Comparison of ENCODE assay signal across 28 cellular contexts in genomic region chr10:50541317-50541716, GRCh38.
DNase-seq lines count a peak whose midpoint lies in the region; ATAC-seq, FAIRE-seq and TF ChIP-seq lines count a peak whose summit lies in the region.
"Had no signal": no experiment of that assay in that cellular context is flagged by ENCODE, and none has a peak within 500 bp of the region (broad histone marks: within the 10 kb centered on the region; RNA-seq: fewer than 3 reads in every experiment).

No MANE protein-coding gene starts in this region.

- no peaks in the 10 kb centered on the region for H3K9me3 Mint-ChIP-seq in activated CD4-positive, alpha-beta T cell treated with anti-CD3 and anti-CD28 coated beads for 36 hours (ENCODE audit: low read depth)
- no peaks in the 10 kb centered on the region for H3K9me3 Mint-ChIP-seq in stimulated activated naive CD8-positive, alpha-beta T cell treated with anti-CD3 and anti-CD28 coated beads, Interleukin-15, amount 100 ng/mL, for 72 hours
- H3K9me3 Mint-ChIP-seq: immature natural killer cell; nephron; T-helper 2 cell treated with Interferon-gamma antibody and Interleukin-4, amounts not matched to agents 5 μg/mL and 100 μg/mL, for 36 hours had no signal

- no peak for ATAC-seq in activated CD4-positive, alpha-beta T cell treated with anti-CD3 and anti-CD28 coated beads for 36 hours
- ATAC-seq in GM12878 = peak; percentile 6; the same call in 1 of the 3 replicates
- ATAC-seq in stimulated activated naive CD8-positive, alpha-beta T cell treated with anti-CD3 and anti-CD28 coated beads, Interleukin-15, amount 100 ng/mL, for 72 hours = no peak
- ATAC-seq: left colon had no signal

- peaks cover 51% of the 10 kb centered on the region for H3K4me1 ChIP-seq in GM12878 (ENCODE audit: control insufficient read depth, insufficient read depth, low read length)

- H3K4me3 Mint-ChIP-seq in activated CD4-positive, alpha-beta T cell treated with anti-CD3 and anti-CD28 coated beads for 36 hours = no peak overlapping the region
- peak overlapping the region; percentile 67 to 78 for H3K4me3 Mint-ChIP-seq in stimulated activated naive CD8-positive, alpha-beta T cell treated with anti-CD3 and anti-CD28 coated beads, Interleukin-15, amount 100 ng/mL, for 72 hours
- H3K4me3 Mint-ChIP-seq: nephron had no signal

- H3K4me2 ChIP-seq in GM12878 (ENCODE audit: control insufficient read depth, insufficient read depth) = peak overlapping the region; percentile 76

- DNase-seq in activated CD4-positive, alpha-beta T cell treated with anti-CD3 and anti-CD28 coated beads for 36 hours = peak; percentile 19
- no peak for DNase-seq in activated CD4-positive, alpha-beta T cell treated with anti-CD3 and anti-CD28 coated beads for 1 hour
- peak; percentile 22 for DNase-seq in stimulated activated CD4-positive, alpha-beta T cell treated with anti-CD3 and anti-CD28 coated beads, Interleukin-15, amount 100 ng/mL, for 24 hours
- DNase-seq in stimulated activated CD4-positive, alpha-beta T cell treated with anti-CD3 and anti-CD28 coated beads, Interleukin-12 subunit alpha, Interleukin-12 subunit beta, amount 100 ng/mL, for 4 hours = no peak
- DNase-seq in GM12878 (ENCODE audit: low read depth, low spot score) (no peak), NOMO-1 treated with DMSO at 0.1 percent for 48 hours (lab: John Stamatoyannopoulos, UW; ENCODE audit: unreplicated experiment) (no peak), NCI-H1048 (lab: John Stamatoyannopoulos, UW) (no peak)
- peak in 1 of 2 donors; percentile 22 for DNase-seq in stimulated activated naive CD8-positive, alpha-beta T cell treated with anti-CD3 and anti-CD28 coated beads, Interleukin-15, amount 100 ng/mL, for 72 hours
- DNase-seq: activated CD4-positive, alpha-beta T cell treated with anti-CD3 and anti-CD28 coated beads, Interleukin-2, amount 10 ng/mL, durations not matched to agents 7 days and 5 days; activated CD8-positive, alpha-beta memory T cell treated with anti-CD3 and anti-CD28 coated beads, Interleukin-2, amount 50 U/mL, for 48 hours; aorta; Calu3; DND-41; immature natural killer cell; left colon; NCI-H1092; NCI-H1694; NCI-H446; NCI-H748 treated with DMSO at 0.1 percent for 48 hours; Peyer's patch; SHP77; sigmoid colon; stimulated activated naive CD4-positive, alpha-beta T cell; testis had no signal

- no peak for TF ChIP-seq POLR2A in GM12878 (IDR thresholded peaks at IDR 0.05; ENCODE audit: low read depth, low read length)

- peak overlapping the region; percentile 86 for H3K27ac ChIP-seq in GM12878 (ENCODE audit: control insufficient read depth, insufficient read depth)
- H3K27ac ChIP-seq: 22Rv1, Peyer's patch, sigmoid colon, testis had no signal

- intact Hi-C loops in activated CD4-positive, alpha-beta T cell treated with anti-CD3 and anti-CD28 coated beads for 36 hours (cut with DNase I, micrococcal nuclease) = loop anchor here in 1 of 2 experiments (2.0 to 10.0 kb wide), 3 partner anchors 81 to 193 kb away; partner anchors contain the start of genes ASAH2B and SGMS1
- intact Hi-C loops in GM12878 (cut with micrococcal nuclease; ENCODE audit: unreplicated experiment) = loop anchor here (2.0 kb wide), 1 partner anchor 33 kb away; no protein-coding TSS in a partner anchor

- no peaks in the 10 kb centered on the region for H3K36me3 ChIP-seq in GM12878 (ENCODE audit: control insufficient read depth in 2 of 2, insufficient read depth in 2 of 2, low read length in 1 of 2)
- H3K36me3 ChIP-seq: Peyer's patch, sigmoid colon had no signal

- TF ChIP-seq RAD21 in GM12878 (IDR thresholded peaks at IDR 0.05; ENCODE audit: insufficient read depth, low read depth, low read length) = no peak

- RAD21 ChIA-PET in GM12878 (lab: Charles Lee; ENCODE audit: unreplicated experiment) = interaction anchor here (0.6 to 2.1 kb wide), 8 partner anchors 12 to 112 kb away, joined by 3 to 13 read pairs (median 3); no protein-coding TSS in a partner anchor

- H2AFZ ChIP-seq in GM12878 (ENCODE audit: control insufficient read depth, low read depth, low read length) = peak overlapping the region; percentile 4; the same call in 1 of the 2 replicates

- SMC1A ChIA-PET in GM12878 (lab: Charles Lee; ENCODE audit: uncharacterized antibody, unreplicated experiment) = interaction anchor here (0.8 to 2.6 kb wide), 10 partner anchors 11 to 125 kb away, joined by 3 to 13 read pairs (median 5); no protein-coding TSS in a partner anchor

- H4K20me1 ChIP-seq in GM12878 (ENCODE audit: control insufficient read depth, insufficient read depth) = no peaks in the 10 kb centered on the region

- TF ChIP-seq EP300 in GM12878 (IDR thresholded peaks at IDR 0.05; ENCODE audit: borderline replicate concordance in 1 of 2, control insufficient read depth in 1 of 2, low read depth in 2 of 2, low read length in 2 of 2) = no peak

- H3K9ac ChIP-seq in GM12878 (ENCODE audit: control insufficient read depth, insufficient read depth, low read length) = peak overlapping the region; percentile 65

- H3K27me3 ChIP-seq in GM12878 (replicated peaks in 1 of 2; ENCODE audit: control insufficient read depth in 2 of 2, insufficient read depth in 2 of 2, low read length in 1 of 2) = no peaks in the 10 kb centered on the region
- H3K27me3 ChIP-seq: Peyer's patch, sigmoid colon, testis had no signal

- H3K79me2 ChIP-seq in GM12878 (ENCODE audit: control insufficient read depth, insufficient read depth, low read length) = peaks cover 42% of the 10 kb centered on the region

- BruUV-seq in GM12878 (replicated peaks; lab: Mats Ljungman, UMichigan) = no TSS peak

- in situ Hi-C loops in GM12878 (cut with MboI) = no loop called here

- H3K4me1 Mint-ChIP-seq in activated CD4-positive, alpha-beta T cell treated with anti-CD3 and anti-CD28 coated beads for 36 hours = peaks cover 91% of the 10 kb centered on the region
- H3K4me1 Mint-ChIP-seq in stimulated activated naive CD8-positive, alpha-beta T cell treated with anti-CD3 and anti-CD28 coated beads, Interleukin-15, amount 100 ng/mL, for 72 hours = peaks cover 94% of the 10 kb centered on the region
- H3K4me1 Mint-ChIP-seq: nephron had no signal

- H3K27me3 Mint-ChIP-seq in activated CD4-positive, alpha-beta T cell treated with anti-CD3 and anti-CD28 coated beads for 36 hours = no peaks in the 10 kb centered on the region
- no peaks in the 10 kb centered on the region for H3K27me3 Mint-ChIP-seq in stimulated activated naive CD8-positive, alpha-beta T cell treated with anti-CD3 and anti-CD28 coated beads, Interleukin-15, amount 100 ng/mL, for 72 hours
- H3K27me3 Mint-ChIP-seq: activated CD4-positive, alpha-beta T cell treated with anti-CD3 and anti-CD28 coated beads, Interleukin-2, amount 10 ng/mL, durations not matched to agents 7 days and 5 days had no signal

- 32% methylated on average over 2 of the region's 2 CpGs for WGBS in GM12878 (ENCODE audit: insufficient coverage, insufficient replicate concordance, low lambda C conversion rate, missing lambda C conversion rate)

- CTCF ChIA-PET in activated CD4-positive, alpha-beta T cell treated with anti-CD3 and anti-CD28 coated beads for 36 hours (lab: Charles Lee) = interaction anchor here (0.7 kb wide), 1 partner anchor 92 kb away, joined by 3 read pairs; no protein-coding TSS in a partner anchor
- CTCF ChIA-PET in GM12878 (lab: Yijun Ruan, JAX) = interaction anchor here (0.7 to 1.4 kb wide), 5 partner anchors 14 to 83 kb away, joined by 3 to 5 read pairs (median 3); no protein-coding TSS in a partner anchor

- FAIRE-seq in GM12878 (lab: Jason Lieb, UNC) = no peak
- FAIRE-seq: H54 had no signal

- POLR2A ChIA-PET in activated CD4-positive, alpha-beta T cell treated with anti-CD3 and anti-CD28 coated beads for 36 hours (lab: Charles Lee) = no interaction called here
- POLR2A ChIA-PET in GM12878 (lab: Charles Lee) = interaction anchor here (0.6 to 1.2 kb wide), 3 partner anchors 28 to 124 kb away, joined by 3 to 4 read pairs (median 3); no protein-coding TSS in a partner anchor

- peak overlapping the region; percentile 48; the same call in 1 of the 2 replicates for H3K4me3 ChIP-seq in GM12878
- H3K4me3 ChIP-seq: Peyer's patch, sigmoid colon, testis had no signal

- peaks cover 1% of the 10 kb centered on the region for H3K36me3 Mint-ChIP-seq in activated CD4-positive, alpha-beta T cell treated with anti-CD3 and anti-CD28 coated beads for 36 hours (ENCODE audit: low read depth)
- H3K36me3 Mint-ChIP-seq: immature natural killer cell had no signal

- no peak for TF ChIP-seq CTCF in GM12878 (IDR thresholded peaks at IDR 0.05 in 2 of 3, conservative IDR thresholded peaks at IDR 0.05 in 1 of 3; ENCODE audit: control insufficient read depth in 2 of 3, extremely low read depth in 1 of 3, insufficient read depth in 1 of 3, low read depth in 3 of 3, low read length in 3 of 3)

- peak overlapping the region; percentile 80 for H3K27ac Mint-ChIP-seq in activated CD4-positive, alpha-beta T cell treated with anti-CD3 and anti-CD28 coated beads for 36 hours
- peak overlapping the region in 1 of 2 donors; percentile 91 for H3K27ac Mint-ChIP-seq in stimulated activated naive CD8-positive, alpha-beta T cell treated with anti-CD3 and anti-CD28 coated beads, Interleukin-15, amount 100 ng/mL, for 72 hours
- H3K27ac Mint-ChIP-seq: immature natural killer cell had no signal

- peaks cover 3% of the 10 kb centered on the region; the same call in 2 of the 3 replicates for H3K9me3 ChIP-seq in GM12878 (replicated peaks; ENCODE audit: control insufficient read depth, insufficient read depth, low read length)
- H3K9me3 ChIP-seq: Peyer's patch, sigmoid colon, testis had no signal

TF ChIP-seq in GM12878, 131 proteins besides CTCF, POLR2A, EP300 and RAD21 (continues in another document):
- TF ChIP-seq ETV6 (conservative IDR thresholded peaks at IDR 0.05 in 1 of 2, IDR thresholded peaks at IDR 0.05 in 1 of 2; ENCODE audit: borderline replicate concordance in 1 of 2, low read depth in 1 of 2) = no peak
- TF ChIP-seq MYB (IDR thresholded peaks at IDR 0.05; ENCODE audit: borderline replicate concordance, low read depth, low read length) = no peak
- TF ChIP-seq TCF3 (IDR thresholded peaks at IDR 0.05; ENCODE audit: borderline replicate concordance, insufficient read depth, low read depth, low read length) = no peak
- TF ChIP-seq RCOR1 (conservative IDR thresholded peaks at IDR 0.05; ENCODE audit: low read depth, low read length) = no peak
- TF ChIP-seq BCL3 (IDR thresholded peaks at IDR 0.05; ENCODE audit: borderline replicate concordance, insufficient read depth, low read depth, low read length, poor library complexity, severe bottlenecking) = no peak
- TF ChIP-seq ZNF384 (IDR thresholded peaks at IDR 0.05; ENCODE audit: borderline replicate concordance, low read depth, low read length) = no peak
- no peak for TF ChIP-seq JUND (IDR thresholded peaks at IDR 0.05; ENCODE audit: low read depth, low read length)

Comparison
In these comparisons a context has a peak if more than half of its experiments do, and no peak if none do; other contexts are left out.
1. DNase-seq: peak in activated CD4-positive, alpha-beta T cell treated with anti-CD3 and anti-CD28 coated beads for 36 hours (single experiment) and stimulated activated CD4-positive, alpha-beta T cell treated with anti-CD3 and anti-CD28 coated beads, Interleukin-15, amount 100 ng/mL, for 24 hours (single experiment); none in activated CD4-positive, alpha-beta T cell treated with anti-CD3 and anti-CD28 coated beads for 1 hour (single experiment), stimulated activated CD4-positive, alpha-beta T cell treated with anti-CD3 and anti-CD28 coated beads, Interleukin-12 subunit alpha, Interleukin-12 subunit beta, amount 100 ng/mL, for 4 hours (single experiment), GM12878 (single experiment), NOMO-1 treated with DMSO at 0.1 percent for 48 hours (single experiment) and NCI-H1048 (single experiment).